In the genomic region with DNA sequence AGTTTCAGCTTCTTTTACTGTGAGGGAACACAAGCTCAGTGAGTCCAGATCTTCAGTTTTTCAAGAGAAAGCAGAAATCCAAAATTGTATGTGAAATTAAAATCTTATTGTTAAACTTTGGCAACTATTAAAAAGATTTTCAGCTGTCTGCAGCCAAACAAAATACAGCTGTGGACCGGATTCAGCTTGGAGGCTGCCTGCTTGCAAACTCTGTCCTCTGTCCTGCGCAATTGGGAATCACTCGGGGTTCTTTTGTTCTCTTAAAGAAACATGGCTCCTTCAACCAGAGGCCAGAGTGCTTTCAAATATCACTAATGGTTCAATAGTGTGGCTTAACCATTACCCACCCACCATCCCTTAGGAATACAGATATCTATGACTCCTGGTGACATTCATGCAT, we compare ENCODE assay signal across 20 cellular contexts.
A peak's percentile ranks its signal among the peaks of the same experiment; 100 is the strongest.
DNase-seq lines count a peak whose midpoint lies in the region; ATAC-seq and TF ChIP-seq lines count a peak whose summit lies in the region.
"Had no signal": no experiment of that assay in that cellular context is flagged by ENCODE, and none has a peak within 500 bp of the region (broad histone marks: within the 10 kb centered on the region; RNA-seq: fewer than 3 reads in every experiment).

No MANE protein-coding gene starts in this region.

- H3K4me1 ChIP-seq in SK-N-SH (ENCODE audit: control insufficient read depth in 1 of 2, insufficient read depth in 2 of 2, low read depth in 1 of 2, low read length in 1 of 2) (peaks cover 0 to 21% of the 10 kb centered on the region in 2 experiments; a peak in 2 of 4 replicates), mesodermal cell (ENCODE audit: control insufficient read depth, insufficient read depth, low read length, poor library complexity, severe bottlenecking) (no peaks in the 10 kb centered on the region), thoracic aorta (ENCODE audit: control insufficient read depth in 1 of 2, low read depth in 2 of 2) (peaks cover 0 to 9% of the 10 kb centered on the region in 2 donors)

- CTCF ChIA-PET in SK-N-SH (lab: Yijun Ruan, JAX): interaction anchor here (1.1 to 1.8 kb wide), 3 partner anchors 118 to 160 kb away, joined by 3 to 5 read pairs (median 3); no protein-coding TSS in a partner anchor

- H3K9ac ChIP-seq in SK-N-SH: no peak overlapping the region; the same call in 1 of the 2 replicates

- no peaks in the 10 kb centered on the region for H3K9me2 ChIP-seq in SK-N-SH

- ATAC-seq in thoracic aorta (ENCODE audit: insufficient number of reproducible peaks, low FRiP score, low read depth) (peak; percentile 26), HG03280 (IDR thresholded peaks at IDR 0.05; ENCODE audit: unreplicated experiment) (no peak)
- ATAC-seq: left lobe of liver, Panc1, T-cell, WTC11 had no signal

- H3K9me3 ChIP-seq in SK-N-SH (0 out of 2 replicates have a peak, but pooled peaks cover 1% of the 10 kb centered on the region), mesodermal cell (ENCODE audit: control insufficient read depth, low read length) (no peaks in the 10 kb centered on the region), thoracic aorta (no peaks in the 10 kb centered on the region)

- TF ChIP-seq EP300 in SK-N-SH (IDR thresholded peaks at IDR 0.05; ENCODE audit: borderline replicate concordance in 1 of 2, low read depth in 1 of 2, low read length in 1 of 2): no peak

- DNase-seq in SK-N-SH: no peak
- peak; percentile 75 for DNase-seq in fibroblast of peridontal ligament (ENCODE audit: extremely low read depth)
- no peak for DNase-seq in thoracic aorta (ENCODE audit: low spot score)
- no peak for DNase-seq in NCI-H446 treated with DMSO at 0.1 percent for 48 hours (lab: John Stamatoyannopoulos, UW)
- DNase-seq in NCI-H1930 (lab: John Stamatoyannopoulos, UW): no peak
- no peak for DNase-seq in activated CD4-positive, alpha-beta T cell treated with anti-CD3 and anti-CD28 coated beads, Interleukin-2, amount 50 U/mL, for 1 hour
- DNase-seq: central memory CD4-positive, alpha-beta T cell; KG1; NCI-H1417 treated with DMSO at 0.1 percent for 48 hours; NCI-H446; nucleus accumbens; stimulated activated CD4-positive, alpha-beta T cell treated with anti-CD3 and anti-CD28 coated beads, Interleukin-12 subunit alpha, Interleukin-12 subunit beta, amount 100 ng/mL, for 4 hours; T-cell had no signal

- H3K4me3 ChIP-seq in SK-N-SH (ENCODE audit: low read depth in 2 of 2, low read length in 1 of 2): no peak overlapping the region
- no peak overlapping the region for H3K4me3 ChIP-seq in mesodermal cell (ENCODE audit: extremely low read depth, insufficient read depth, low read length, poor library complexity, severe bottlenecking)
- no peak overlapping the region for H3K4me3 ChIP-seq in thoracic aorta

- POLR2A ChIA-PET in SK-N-SH (lab: Yijun Ruan, JAX): no interaction called here

- peak overlapping the region; percentile 43 to 78; a peak in 3 of 4 replicates for H3K27ac ChIP-seq in SK-N-SH (ENCODE audit: low read depth in 2 of 2, low read length in 1 of 2)
- H3K27ac ChIP-seq in mesodermal cell (ENCODE audit: low read depth, low read length, severe bottlenecking): peak overlapping the region; percentile 71
- H3K27ac ChIP-seq in thoracic aorta: no peak overlapping the region
- H3K27ac ChIP-seq: C4-2B, HL-60 had no signal

- 87% methylated on average over 3 of the region's 3 CpGs for WGBS in SK-N-SH (ENCODE audit: low lambda C conversion rate)
- 75 to 84% methylated on average over 3 of the region's 3 CpGs for WGBS in mesodermal cell (ENCODE audit: insufficient coverage in 2 of 2), 2 experiments

- no peak for TF ChIP-seq RAD21 in SK-N-SH (IDR thresholded peaks at IDR 0.05; ENCODE audit: low read length)

- TF ChIP-seq CTCF in SK-N-SH (IDR thresholded peaks at IDR 0.05) (no peak), thoracic aorta (IDR thresholded peaks at IDR 0.05) (no peak)

- H3K36me3 ChIP-seq in SK-N-SH (replicated peaks in 1 of 2; ENCODE audit: control insufficient read depth in 1 of 2, insufficient read depth in 2 of 2, low read length in 1 of 2): no peaks in the 10 kb centered on the region
- no peaks in the 10 kb centered on the region for H3K36me3 ChIP-seq in mesodermal cell (ENCODE audit: control insufficient read depth, insufficient read depth, low read length)
- no peaks in the 10 kb centered on the region for H3K36me3 ChIP-seq in thoracic aorta

- H3F3A ChIP-seq in SK-N-SH (replicated peaks; ENCODE audit: insufficient read depth): peaks cover 2% of the 10 kb centered on the region

- H3K79me2 ChIP-seq in SK-N-SH (ENCODE audit: insufficient read depth): no peaks in the 10 kb centered on the region

- no peak overlapping the region for H2AFZ ChIP-seq in SK-N-SH (ENCODE audit: low read depth)

- H3K27me3 ChIP-seq in SK-N-SH (ENCODE audit: insufficient read depth) (no peaks in the 10 kb centered on the region), thoracic aorta (replicated peaks; ENCODE audit: insufficient read depth) (no peaks in the 10 kb centered on the region)

- H4K20me1 ChIP-seq in SK-N-SH (ENCODE audit: insufficient read depth): no peaks in the 10 kb centered on the region

- H3K4me2 ChIP-seq in SK-N-SH: no peak overlapping the region; the same call in 1 of the 2 replicates

TF ChIP-seq in SK-N-SH, 30 proteins besides CTCF, POLR2A, EP300 and RAD21:
- TF ChIP-seq CHD2 (IDR thresholded peaks at IDR 0.05; ENCODE audit: low read length, partially characterized antibody) (no peak), MXI1 (IDR thresholded peaks at IDR 0.05; ENCODE audit: low read depth, low read length) (no peak), MEF2A (IDR thresholded peaks at IDR 0.05; ENCODE audit: borderline replicate concordance, low read depth) (no peak), EZH2phosphoT487 (IDR thresholded peaks at IDR 0.05; ENCODE audit: borderline replicate concordance, low read depth) (no peak), TAF1 (IDR thresholded peaks at IDR 0.05; ENCODE audit: borderline replicate concordance, low read depth, low read length) (no peak)
- TF ChIP-seq, protein P1, sequence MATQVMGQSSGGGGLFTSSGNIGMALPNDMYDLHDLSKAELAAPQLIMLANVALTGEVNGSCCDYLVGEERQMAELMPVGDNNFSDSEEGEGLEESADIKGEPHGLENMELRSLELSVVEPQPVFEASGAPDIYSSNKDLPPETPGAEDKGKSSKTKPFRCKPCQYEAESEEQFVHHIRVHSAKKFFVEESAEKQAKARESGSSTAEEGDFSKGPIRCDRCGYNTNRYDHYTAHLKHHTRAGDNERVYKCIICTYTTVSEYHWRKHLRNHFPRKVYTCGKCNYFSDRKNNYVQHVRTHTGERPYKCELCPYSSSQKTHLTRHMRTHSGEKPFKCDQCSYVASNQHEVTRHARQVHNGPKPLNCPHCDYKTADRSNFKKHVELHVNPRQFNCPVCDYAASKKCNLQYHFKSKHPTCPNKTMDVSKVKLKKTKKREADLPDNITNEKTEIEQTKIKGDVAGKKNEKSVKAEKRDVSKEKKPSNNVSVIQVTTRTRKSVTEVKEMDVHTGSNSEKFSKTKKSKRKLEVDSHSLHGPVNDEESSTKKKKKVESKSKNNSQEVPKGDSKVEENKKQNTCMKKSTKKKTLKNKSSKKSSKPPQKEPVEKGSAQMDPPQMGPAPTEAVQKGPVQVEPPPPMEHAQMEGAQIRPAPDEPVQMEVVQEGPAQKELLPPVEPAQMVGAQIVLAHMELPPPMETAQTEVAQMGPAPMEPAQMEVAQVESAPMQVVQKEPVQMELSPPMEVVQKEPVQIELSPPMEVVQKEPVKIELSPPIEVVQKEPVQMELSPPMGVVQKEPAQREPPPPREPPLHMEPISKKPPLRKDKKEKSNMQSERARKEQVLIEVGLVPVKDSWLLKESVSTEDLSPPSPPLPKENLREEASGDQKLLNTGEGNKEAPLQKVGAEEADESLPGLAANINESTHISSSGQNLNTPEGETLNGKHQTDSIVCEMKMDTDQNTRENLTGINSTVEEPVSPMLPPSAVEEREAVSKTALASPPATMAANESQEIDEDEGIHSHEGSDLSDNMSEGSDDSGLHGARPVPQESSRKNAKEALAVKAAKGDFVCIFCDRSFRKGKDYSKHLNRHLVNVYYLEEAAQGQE (IDR thresholded peaks at IDR 0.05; ENCODE audit: low read depth, low read length): no peak
- TF ChIP-seq, protein P2, sequence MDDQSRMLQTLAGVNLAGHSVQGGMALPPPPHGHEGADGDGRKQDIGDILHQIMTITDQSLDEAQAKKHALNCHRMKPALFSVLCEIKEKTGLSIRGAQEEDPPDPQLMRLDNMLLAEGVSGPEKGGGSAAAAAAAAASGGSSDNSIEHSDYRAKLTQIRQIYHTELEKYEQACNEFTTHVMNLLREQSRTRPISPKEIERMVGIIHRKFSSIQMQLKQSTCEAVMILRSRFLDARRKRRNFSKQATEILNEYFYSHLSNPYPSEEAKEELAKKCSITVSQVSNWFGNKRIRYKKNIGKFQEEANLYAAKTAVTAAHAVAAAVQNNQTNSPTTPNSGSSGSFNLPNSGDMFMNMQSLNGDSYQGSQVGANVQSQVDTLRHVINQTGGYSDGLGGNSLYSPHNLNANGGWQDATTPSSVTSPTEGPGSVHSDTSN (IDR thresholded peaks at IDR 0.05): no peak

Comparison
In these comparisons a context has a peak if more than half of its experiments do, and no peak if none do; other contexts are left out.
1. H3K27ac ChIP-seq: peak in SK-N-SH (2 of 2) and mesodermal cell (single experiment); none in thoracic aorta (0 of 2).